8 cellular contexts compared by ENCODE assay signal in the genomic region with DNA sequence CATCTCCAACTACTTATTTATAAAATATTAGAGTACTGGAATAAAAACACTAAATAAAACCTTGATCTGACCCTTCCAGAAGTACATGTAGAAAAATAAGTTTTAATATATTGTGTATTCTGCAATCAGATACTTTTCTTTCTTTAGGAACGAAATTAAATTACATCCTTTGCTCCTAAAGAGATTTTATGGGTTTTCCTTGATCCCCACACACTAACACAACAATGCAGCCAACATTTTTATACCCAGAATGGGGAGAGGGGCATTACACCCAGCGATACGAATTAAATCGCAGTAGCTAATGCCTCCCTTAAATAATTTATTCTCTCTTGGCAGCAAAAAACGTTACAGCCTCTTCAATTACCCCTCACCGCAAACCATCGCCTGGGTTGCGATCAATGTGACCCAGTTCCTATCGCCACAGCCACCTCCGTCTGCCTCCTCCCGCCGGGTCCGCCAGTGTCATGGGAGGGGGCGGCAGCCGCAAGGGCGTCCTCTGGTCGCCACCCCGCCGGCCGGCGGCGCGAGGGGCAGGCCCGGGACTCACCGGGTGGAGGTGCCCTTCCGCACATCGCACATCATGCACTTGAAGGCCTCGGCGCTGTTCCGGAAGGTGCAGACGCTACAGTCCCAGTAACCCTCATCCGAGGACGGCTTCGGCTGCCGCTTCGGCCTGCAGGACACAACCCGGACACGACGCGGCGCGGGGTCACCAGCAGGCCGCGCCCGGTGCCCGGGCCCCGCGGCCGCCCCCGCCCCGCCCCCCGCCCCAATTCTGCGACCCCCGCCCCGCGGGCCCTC. TPM values are rescaled to one million over a fixed set of nuclear protein-coding genes. Genes with fewer than 3 reads are reported as not detected.
DNase-seq lines count a peak whose midpoint lies in the region; ATAC-seq lines count a peak whose summit lies in the region.

No MANE protein-coding gene starts in this region.

- peaks cover 49% of the 10 kb centered on the region for H3K4me1 ChIP-seq in CD4-positive, alpha-beta memory T cell (ENCODE audit: insufficient read depth, low read length)
- H3K4me1 ChIP-seq in effector memory CD4-positive, alpha-beta T cell (ENCODE audit: control insufficient read depth, insufficient read depth, low read length, poor library complexity, severe bottlenecking), result peaks cover 7% of the 10 kb centered on the region

- no peaks in the 10 kb centered on the region for H3K9me3 Mint-ChIP-seq in CD4-positive, alpha-beta memory T cell

- no peaks in the 10 kb centered on the region for H3K36me3 ChIP-seq in CD4-positive, alpha-beta memory T cell (ENCODE audit: insufficient read depth, low read length)
- H3K36me3 ChIP-seq in effector memory CD4-positive, alpha-beta T cell (ENCODE audit: control insufficient read depth, insufficient read depth, low read length), result no peaks in the 10 kb centered on the region

- CTCF ChIA-PET in CD4-positive, alpha-beta memory T cell (lab: Charles Lee; ENCODE audit: partially characterized antibody), result interaction anchor here (1.2 to 1.5 kb wide), 2 partner anchors 94 to 109 kb away, joined by 4 to 6 read pairs; no protein-coding TSS in a partner anchor

- peak overlapping the region; percentile 86 to 92 (median 90) for H3K4me3 Mint-ChIP-seq in CD4-positive, alpha-beta memory T cell

- peak overlapping the region; percentile 33 to 70 for H3K4me3 ChIP-seq in CD4-positive, alpha-beta memory T cell (ENCODE audit: low read length in 2 of 2)
- H3K4me3 ChIP-seq in effector memory CD4-positive, alpha-beta T cell (ENCODE audit: insufficient read depth, low read depth, low read length, poor library complexity, severe bottlenecking), result peak overlapping the region; percentile 58

- intact Hi-C loops in CD4-positive, alpha-beta memory T cell (cut with micrococcal nuclease), result loop anchor here (1.0 to 10.0 kb wide), 3 partner anchors 92 to 1565 kb away; no protein-coding TSS in a partner anchor

- H3K27ac Mint-ChIP-seq in CD4-positive, alpha-beta memory T cell, result peak overlapping the region; percentile 82 to 94 (median 93)

- no peaks in the 10 kb centered on the region for H3K9me3 ChIP-seq in CD4-positive, alpha-beta memory T cell (ENCODE audit: control insufficient read depth in 1 of 2, low read length in 2 of 2)
- no peaks in the 10 kb centered on the region for H3K9me3 ChIP-seq in effector memory CD4-positive, alpha-beta T cell (ENCODE audit: control insufficient read depth, low read length)

- no peaks in the 10 kb centered on the region for H3K27me3 ChIP-seq in CD4-positive, alpha-beta memory T cell (ENCODE audit: insufficient read depth, low read length)
- H3K27me3 ChIP-seq in effector memory CD4-positive, alpha-beta T cell (replicated peaks; ENCODE audit: control insufficient read depth, insufficient read depth, low read length, poor library complexity, severe bottlenecking), result no peaks in the 10 kb centered on the region

- ATAC-seq in GM19351 (IDR thresholded peaks at IDR 0.05; ENCODE audit: unreplicated experiment), result peak; percentile 76
- peak; percentile 69 for ATAC-seq in HG03469 (IDR thresholded peaks at IDR 0.05; ENCODE audit: unreplicated experiment)

- H3K27ac ChIP-seq in CD4-positive, alpha-beta memory T cell (ENCODE audit: low read depth, low read length), result peak overlapping the region; percentile 66
- peak overlapping the region; percentile 85 for H3K27ac ChIP-seq in effector memory CD4-positive, alpha-beta T cell (ENCODE audit: insufficient read depth, low read length, poor library complexity, severe bottlenecking)

- peaks cover 29 to 68% (median 36%) of the 10 kb centered on the region in 4 donors for H3K4me1 Mint-ChIP-seq in CD4-positive, alpha-beta memory T cell

- peaks cover 12 to 34% of the 10 kb centered on the region in 2 donors for H3K36me3 Mint-ChIP-seq in CD4-positive, alpha-beta memory T cell

- POLR2A ChIA-PET in CD4-positive, alpha-beta memory T cell (lab: Charles Lee; ENCODE audit: partially characterized antibody), result interaction anchor here (0.8 to 1.6 kb wide), 3 partner anchors 88 to 95 kb away, joined by 3 to 4 read pairs (median 3); no protein-coding TSS in a partner anchor

- DNase-seq in CD4-positive, alpha-beta memory T cell, result peak; percentile 72 to 80 (median 77)
- peak; percentile 52 for DNase-seq in NCI-H82 treated with DMSO at 0.1 percent for 48 hours (lab: John Stamatoyannopoulos, UW; ENCODE audit: unreplicated experiment)
- DNase-seq in activated CD8-positive, alpha-beta memory T cell treated with anti-CD3 and anti-CD28 coated beads for 1 hour (ENCODE audit: extremely low read depth in 1 of 2, low read depth in 1 of 2), result peak; percentile 27 to 45
- DNase-seq in effector memory CD4-positive, alpha-beta T cell, result peak; percentile 63 to 66 (median 65)
- DNase-seq in medulla oblongata (ENCODE audit: extremely low spot score), result peak; percentile 66
- DNase-seq in stimulated activated CD8-positive, alpha-beta memory T cell treated with anti-CD3 and anti-CD28 coated beads, Interleukin-12 subunit alpha, Interleukin-12 subunit beta, amount 100 ng/mL, for 24 hours (ENCODE audit: extremely low read depth), result peak; percentile 37

- no peaks in the 10 kb centered on the region for H3K27me3 Mint-ChIP-seq in CD4-positive, alpha-beta memory T cell

RNA-seq across cellular contexts. Expression of gene YAF2, which starts 0.8 kb away (rescaled TPM):
- total RNA-seq in CD4-positive, alpha-beta memory T cell, result 10 to 100 TPM; 40.0 to 40.7 TPM
- polyA plus RNA-seq in CD4-positive, alpha-beta memory T cell, result 10 to 100 TPM in 1 of 2 donors, 1 to 10 TPM in 1; 7.2 to 18.7 TPM

Comparison
In these comparisons a context has a peak if more than half of its experiments do, and no peak if none do; other contexts are left out.
1. Peak in every context shown above with its lines: DNase-seq, ATAC-seq, H3K4me3 ChIP-seq and H3K27ac ChIP-seq.